ENCODE assay signal across 20 cellular contexts in genomic region chr2:230773039-230773773, GRCh38.
DNase-seq lines count a peak whose midpoint lies in the region; ATAC-seq and TF ChIP-seq lines count a peak whose summit lies in the region.
"Had no signal": no experiment of that assay in that cellular context is flagged by ENCODE, and none has a peak within 500 bp of the region (broad histone marks: within the 10 kb centered on the region; RNA-seq: fewer than 3 reads in every experiment).

No MANE protein-coding gene starts in this region.

- TF ChIP-seq CTCF in MCF 10A (IDR thresholded peaks at IDR 0.05; ENCODE audit: unreplicated experiment) (no peak), breast epithelium (IDR thresholded peaks at IDR 0.05) (no peak), smooth muscle cell (IDR thresholded peaks at IDR 0.05; ENCODE audit: borderline replicate concordance, insufficient read depth, poor library complexity, severe bottlenecking) (no peak)

- no peak overlapping the region for H3K4me3 ChIP-seq in breast epithelium
- H3K4me3 ChIP-seq in smooth muscle cell = no peak overlapping the region
- H3K4me3 ChIP-seq: esophagus squamous epithelium, right atrium auricular region, thoracic aorta had no signal

- H3K27me3 ChIP-seq in breast epithelium = no peaks in the 10 kb centered on the region
- no peaks in the 10 kb centered on the region for H3K27me3 ChIP-seq in smooth muscle cell (ENCODE audit: low read depth)
- H3K27me3 ChIP-seq: esophagus squamous epithelium, right atrium auricular region had no signal

- no TSS peak for BruUV-seq in MCF 10A (replicated peaks; lab: Mats Ljungman, UMichigan)

- H3K4me1 ChIP-seq in breast epithelium = no peaks in the 10 kb centered on the region
- H3K4me1 ChIP-seq in smooth muscle cell (ENCODE audit: low read depth) = no peaks in the 10 kb centered on the region

- no peak overlapping the region for H3K9ac ChIP-seq in smooth muscle cell (ENCODE audit: low read depth)

- H3K27ac ChIP-seq in breast epithelium = no peak overlapping the region
- H3K27ac ChIP-seq in smooth muscle cell (ENCODE audit: low read depth) = peak overlapping the region; percentile 92
- H3K27ac ChIP-seq: thoracic aorta had no signal

- H3K36me3 Mint-ChIP-seq in MCF 10A (ENCODE audit: insufficient read depth, unreplicated experiment) (peaks cover 49% of the 10 kb centered on the region), T-helper 17 cell (ENCODE audit: low read depth) (peaks cover 4% of the 10 kb centered on the region)
- H3K36me3 Mint-ChIP-seq in central memory CD8-positive, alpha-beta T cell (ENCODE audit: insufficient read depth) = peaks cover 14% of the 10 kb centered on the region

- no peak overlapping the region for H3K4me3 Mint-ChIP-seq in MCF 10A (ENCODE audit: unreplicated experiment)
- H3K4me3 Mint-ChIP-seq in T-helper 17 cell = peak overlapping the region; percentile 57
- H3K4me3 Mint-ChIP-seq in central memory CD8-positive, alpha-beta T cell = peak overlapping the region; percentile 16
- H3K4me3 Mint-ChIP-seq: H9, neural crest cell had no signal

- CTCF ChIA-PET in MCF 10A (lab: Yijun Ruan, JAX) = interaction anchor here (0.6 to 1.5 kb wide), 4 partner anchors 11 to 1262 kb away, joined by 3 to 6 read pairs (median 4); no protein-coding TSS in a partner anchor

- peak; percentile 52 for DNase-seq in MCF 10A (ENCODE audit: unreplicated experiment)
- no peak for DNase-seq in breast epithelium (ENCODE audit: low spot score in 2 of 2)
- no peak for DNase-seq in T-helper 17 cell
- no peak for DNase-seq in central memory CD8-positive, alpha-beta T cell (ENCODE audit: low spot score in 2 of 2)
- no peak for DNase-seq in smooth muscle cell (lab: John Stamatoyannopoulos, UW; ENCODE audit: unreplicated experiment)
- no peak for DNase-seq in HT-29 (ENCODE audit: low spot score)
- no peak for DNase-seq in COLO829 (ENCODE audit: low spot score)
- no peak for DNase-seq in superior temporal gyrus (ENCODE audit: extremely low spot score)
- DNase-seq: activated CD4-positive, alpha-beta T cell treated with anti-CD3 and anti-CD28 coated beads for 1 hour; dermis blood vessel endothelial cell; DMS 273 treated with DMSO at 0.1 percent for 48 hours; esophagus squamous epithelium; H9; kidney; mesendoderm; NCI-H2227 treated with DMSO at 0.1 percent for 48 hours; SHP77 had no signal

- whole genome bisulfite sequencing in smooth muscle cell (ENCODE audit: low lambda C conversion rate) = 96% methylated on average over 4 of the region's 4 CpGs

- no peaks in the 10 kb centered on the region for H3K27me3 Mint-ChIP-seq in MCF 10A (ENCODE audit: insufficient read depth, unreplicated experiment)
- no peaks in the 10 kb centered on the region for H3K27me3 Mint-ChIP-seq in T-helper 17 cell
- H3K27me3 Mint-ChIP-seq in central memory CD8-positive, alpha-beta T cell = no peaks in the 10 kb centered on the region

- no peaks in the 10 kb centered on the region for H3K9me3 ChIP-seq in breast epithelium
- no peaks in the 10 kb centered on the region for H3K9me3 ChIP-seq in T-helper 17 cell (ENCODE audit: control insufficient read depth, low read length, poor library complexity, severe bottlenecking)
- no peaks in the 10 kb centered on the region for H3K9me3 ChIP-seq in smooth muscle cell (replicated peaks; ENCODE audit: low read depth)
- H3K9me3 ChIP-seq: esophagus squamous epithelium, right atrium auricular region, thoracic aorta had no signal

- H3K9me3 Mint-ChIP-seq in MCF 10A (ENCODE audit: unreplicated experiment) = peaks cover 7% of the 10 kb centered on the region
- no peaks in the 10 kb centered on the region for H3K9me3 Mint-ChIP-seq in central memory CD8-positive, alpha-beta T cell
- H3K9me3 Mint-ChIP-seq: H9 had no signal

- H3K27ac Mint-ChIP-seq in MCF 10A (ENCODE audit: low read depth, unreplicated experiment) (peak overlapping the region; percentile 87), T-helper 17 cell (peak overlapping the region; percentile 79)
- H3K27ac Mint-ChIP-seq in central memory CD8-positive, alpha-beta T cell (ENCODE audit: low read depth) = peak overlapping the region; percentile 30
- H3K27ac Mint-ChIP-seq: H9 had no signal

- peaks cover 4% of the 10 kb centered on the region for H4K20me1 ChIP-seq in smooth muscle cell (ENCODE audit: low read depth)

- intact Hi-C loops in MCF 10A (cut with micrococcal nuclease) (no loop called here), breast epithelium (cut with DNase I; ENCODE audit: low total_unique reads) (no loop called here)

- peaks cover 36% of the 10 kb centered on the region for H3K79me2 ChIP-seq in smooth muscle cell (ENCODE audit: low read depth)

- no peak overlapping the region for H2AFZ ChIP-seq in smooth muscle cell (ENCODE audit: low read depth)

- H3K4me1 Mint-ChIP-seq in MCF 10A (ENCODE audit: insufficient read depth, unreplicated experiment) (peaks cover 46% of the 10 kb centered on the region), T-helper 17 cell (peaks cover 65% of the 10 kb centered on the region)
- peaks cover 62% of the 10 kb centered on the region for H3K4me1 Mint-ChIP-seq in central memory CD8-positive, alpha-beta T cell
- H3K4me1 Mint-ChIP-seq: neural crest cell had no signal

- POLR2A ChIA-PET in MCF 10A (lab: Yijun Ruan, JAX) = interaction anchor here (0.7 to 11.2 kb wide), 10 partner anchors 9 to 852 kb away, joined by 3 to 138 read pairs (median 7); partner anchors contain the start of genes CAB39 and SP100

- TF ChIP-seq POLR2A in breast epithelium (IDR thresholded peaks at IDR 0.05) = no peak

- ATAC-seq in T-helper 17 cell = peak; percentile 80
- ATAC-seq in central memory CD8-positive, alpha-beta T cell (replicated peaks; ENCODE audit: extremely low read depth, poor library complexity, severe bottlenecking) = peak; percentile 70

- H3K4me2 ChIP-seq in smooth muscle cell = no peak overlapping the region

- H3K36me3 ChIP-seq in breast epithelium (no peaks in the 10 kb centered on the region), smooth muscle cell (ENCODE audit: low read depth) (no peaks in the 10 kb centered on the region)
- H3K36me3 ChIP-seq: right atrium auricular region, thoracic aorta had no signal

- no peaks in the 10 kb centered on the region for H3F3A ChIP-seq in smooth muscle cell (ENCODE audit: low read depth)

Comparison
In these comparisons a context has a peak if more than half of its experiments do, and no peak if none do; other contexts are left out.
1. H3K27ac Mint-ChIP-seq: peak in every context shown above with its lines; median percentile 87 in MCF 10A; 79 in T-helper 17 cell; 30 in central memory CD8-positive, alpha-beta T cell.